In genomic region chr3:142889263-142890014, GRCh38 we compare ENCODE assay signal across 1 cellular context.
TF ChIP-seq lines count a peak whose summit lies in the region.

No MANE protein-coding gene starts in this region.

TF ChIP-seq in H1, 55 proteins besides CTCF, POLR2A, EP300 and RAD21 (continued from another document):
- TF ChIP-seq FOSL1 (IDR thresholded peaks at IDR 0.05; ENCODE audit: insufficient read depth, low read depth, low read length), result no peak
- no peak for TF ChIP-seq HDAC2 (IDR thresholded peaks at IDR 0.05; ENCODE audit: borderline replicate concordance in 1 of 2, low read depth in 2 of 2, low read length in 2 of 2)
- no peak for TF ChIP-seq GABPA (IDR thresholded peaks at IDR 0.05; ENCODE audit: borderline replicate concordance, insufficient read depth, low read length)
- TF ChIP-seq TBP (IDR thresholded peaks at IDR 0.05; ENCODE audit: low read depth, low read length), result no peak
- TF ChIP-seq SIX5 (IDR thresholded peaks at IDR 0.05; ENCODE audit: low read depth, low read length), result no peak
TF ChIP-seq in H1: peak in this region for 0.
